In the genomic region with DNA sequence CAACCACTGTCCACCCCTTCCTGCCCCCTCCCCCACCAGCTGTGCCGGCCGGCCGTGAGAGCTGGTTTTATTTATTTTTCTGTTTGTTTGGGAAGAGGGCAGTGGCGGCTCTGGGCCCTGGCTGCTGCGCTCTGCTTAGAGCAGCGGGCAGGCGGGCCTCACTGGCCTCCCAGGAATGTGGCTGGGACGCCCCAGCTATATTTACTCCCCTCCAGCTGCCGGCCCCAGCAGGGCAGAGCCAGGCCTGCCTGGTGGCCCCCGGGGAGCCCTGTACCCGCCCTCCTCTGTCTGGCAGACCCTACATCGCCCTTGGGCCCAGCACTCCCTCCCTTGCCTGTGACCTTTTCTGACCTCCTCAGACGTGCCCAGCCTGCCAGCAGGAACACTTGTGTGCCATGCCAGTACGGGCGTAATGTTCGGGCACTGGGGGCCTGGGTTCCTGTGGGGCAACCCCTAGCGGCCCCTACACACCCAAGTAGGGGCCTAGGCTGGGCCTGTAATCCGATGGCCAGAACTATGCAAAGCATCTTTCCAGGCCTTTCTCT, we compare ENCODE assay signal across 9 cellular contexts. TPM values are rescaled to one million over a fixed set of nuclear protein-coding genes. Genes with fewer than 3 reads are reported as not detected.
DNase-seq lines count a peak whose midpoint lies in the region; ATAC-seq and TF ChIP-seq lines count a peak whose summit lies in the region.
"Had no signal": no experiment of that assay in that cellular context is flagged by ENCODE, and none has a peak within 500 bp of the region (broad histone marks: within the 10 kb centered on the region; RNA-seq: fewer than 3 reads in every experiment).

No MANE protein-coding gene starts in this region.

- H3K4me2 ChIP-seq in SK-N-SH (peak overlapping the region; percentile 98), parathyroid adenoma (ENCODE audit: low read length) (peak overlapping the region; percentile 55)

- H3K4me3 ChIP-seq in AG10803 (ENCODE audit: low read length) (peak overlapping the region; percentile 31), SK-N-SH (ENCODE audit: low read depth in 2 of 2, low read length in 1 of 2) (no peak overlapping the region; a peak in 1 of 4 replicates), parathyroid adenoma (ENCODE audit: low read depth, low read length) (peak overlapping the region; percentile 9)

- peaks cover 45% of the 10 kb centered on the region for H4K20me1 ChIP-seq in SK-N-SH (ENCODE audit: insufficient read depth)

- ATAC-seq in Right ventricle myocardium superior (ENCODE audit: poor library complexity): peak; percentile 60
- ATAC-seq in activated T-helper 17 cell treated with anti-CD3 and anti-CD28 coated beads, Interleukin-2, amount 50 U/mL, for 72 hours (replicated peaks): no peak

- POLR2A ChIA-PET in SK-N-SH (lab: Yijun Ruan, JAX): interaction anchor here (0.8 to 2.6 kb wide), 6 partner anchors 9 to 103 kb away, joined by 3 to 9 read pairs (median 4); no protein-coding TSS in a partner anchor

- peaks cover 97% of the 10 kb centered on the region for H3K79me2 ChIP-seq in SK-N-SH (ENCODE audit: insufficient read depth)
- peaks cover 56% of the 10 kb centered on the region for H3K79me2 ChIP-seq in parathyroid adenoma

- H2AFZ ChIP-seq in SK-N-SH (ENCODE audit: low read depth): no peak overlapping the region
- H2AFZ ChIP-seq in parathyroid adenoma: peak overlapping the region; percentile 7

- H3K27ac Mint-ChIP-seq in activated T-helper 17 cell treated with anti-CD3 and anti-CD28 coated beads, Interleukin-2, amount 50 U/mL, for 72 hours: no peak overlapping the region
- H3K27ac Mint-ChIP-seq: activated T-helper 1 cell treated with anti-CD3 and anti-CD28 coated beads, Interleukin-12 subunit alpha, Interleukin-12 subunit beta, Interleukin-2, Interleukin-4 antibody, amounts not matched to agents 30 ng/mL and 10 ng/mL and 1 ng/mL, durations not matched to agents 14 hours and 24 hours and 36 hours had no signal

- no peaks in the 10 kb centered on the region for H3K36me3 Mint-ChIP-seq in activated T-helper 17 cell treated with anti-CD3 and anti-CD28 coated beads, Interleukin-2, amount 50 U/mL, for 72 hours (ENCODE audit: low read depth)

- peaks cover 87 to 91% of the 10 kb centered on the region in 2 experiments for H3K4me1 ChIP-seq in SK-N-SH (ENCODE audit: control insufficient read depth in 1 of 2, insufficient read depth in 2 of 2, low read depth in 1 of 2, low read length in 1 of 2)
- H3K4me1 ChIP-seq in parathyroid adenoma: peaks cover 88% of the 10 kb centered on the region

- H3K4me1 Mint-ChIP-seq in activated T-helper 17 cell treated with anti-CD3 and anti-CD28 coated beads, Interleukin-2, amount 50 U/mL, for 72 hours: peaks cover 8% of the 10 kb centered on the region

- H3K27ac ChIP-seq in SK-N-SH (ENCODE audit: low read depth in 2 of 2, low read length in 1 of 2) (peak overlapping the region; percentile 78 to 96), parathyroid adenoma (peak overlapping the region; percentile 92)

- CTCF ChIA-PET in SK-N-SH (lab: Yijun Ruan, JAX): interaction anchor here (1.8 to 20.6 kb wide), 6 partner anchors 15 to 112 kb away, joined by 7 to 238 read pairs (median 25); no protein-coding TSS in a partner anchor

- no peak overlapping the region for H3K4me3 Mint-ChIP-seq in activated T-helper 17 cell treated with anti-CD3 and anti-CD28 coated beads, Interleukin-2, amount 50 U/mL, for 72 hours
- H3K4me3 Mint-ChIP-seq: activated T-helper 1 cell treated with anti-CD3 and anti-CD28 coated beads, Interleukin-12 subunit alpha, Interleukin-12 subunit beta, Interleukin-2, Interleukin-4 antibody, amounts not matched to agents 30 ng/mL and 10 ng/mL and 1 ng/mL, durations not matched to agents 14 hours and 24 hours and 36 hours had no signal

- no peaks in the 10 kb centered on the region for H3K9me3 ChIP-seq in SK-N-SH
- H3K9me3 ChIP-seq in parathyroid adenoma (ENCODE audit: control insufficient read depth, low read length): no peaks in the 10 kb centered on the region

- DNase-seq in AG10803 (ENCODE audit: low read depth) (peak; percentile 82), SK-N-SH (peak; percentile 54), Right ventricle myocardium superior (peak; percentile 84), amniotic stem cell (lab: John Stamatoyannopoulos, UW) (no peak), NCI-H1436 treated with DMSO at 0.1 percent for 48 hours (lab: John Stamatoyannopoulos, UW) (no peak)
- DNase-seq in activated T-cell treated with anti-CD3 and anti-CD28 coated beads, Interleukin-2, amount 50 U/mL, for 48 hours: no peak

- no peak; a peak in 1 of 4 replicates for TF ChIP-seq EP300 in SK-N-SH (IDR thresholded peaks at IDR 0.05; ENCODE audit: borderline replicate concordance in 1 of 2, low read depth in 1 of 2, low read length in 1 of 2)

- intact Hi-C loops in Right ventricle myocardium superior (cut with DNase I): no loop called here

- no peak for TF ChIP-seq RAD21 in SK-N-SH (IDR thresholded peaks at IDR 0.05; ENCODE audit: low read length)

- WGBS in SK-N-SH (ENCODE audit: low lambda C conversion rate): 37% methylated on average over 9 of the region's 18 CpGs

- no peaks in the 10 kb centered on the region for H3K27me3 ChIP-seq in SK-N-SH (ENCODE audit: insufficient read depth)
- H3K27me3 ChIP-seq in parathyroid adenoma (ENCODE audit: control insufficient read depth, insufficient read depth, low read length): no peaks in the 10 kb centered on the region

- H3K9me2 ChIP-seq in SK-N-SH: no peaks in the 10 kb centered on the region

- H3F3A ChIP-seq in SK-N-SH (replicated peaks; ENCODE audit: insufficient read depth): peaks cover 70% of the 10 kb centered on the region

- TF ChIP-seq CTCF in AG10803 (conservative IDR thresholded peaks at IDR 0.05; ENCODE audit: low read length) (no peak), SK-N-SH (IDR thresholded peaks at IDR 0.05) (no peak), parathyroid adenoma (IDR thresholded peaks at IDR 0.05) (no peak)

- peaks cover 19% of the 10 kb centered on the region for H3K27me3 Mint-ChIP-seq in activated T-helper 17 cell treated with anti-CD3 and anti-CD28 coated beads, Interleukin-2, amount 50 U/mL, for 72 hours

- H3K36me3 ChIP-seq in SK-N-SH (replicated peaks in 1 of 2; ENCODE audit: control insufficient read depth in 1 of 2, insufficient read depth in 2 of 2, low read length in 1 of 2) (peaks cover 0 to 4% of the 10 kb centered on the region in 2 experiments), parathyroid adenoma (ENCODE audit: control insufficient read depth, insufficient read depth, low read length) (no peaks in the 10 kb centered on the region)

- no peaks in the 10 kb centered on the region for H3K9me3 Mint-ChIP-seq in activated T-helper 17 cell treated with anti-CD3 and anti-CD28 coated beads, Interleukin-2, amount 50 U/mL, for 72 hours
- H3K9me3 Mint-ChIP-seq: activated T-helper 1 cell treated with anti-CD3 and anti-CD28 coated beads, Interleukin-12 subunit alpha, Interleukin-12 subunit beta, Interleukin-2, Interleukin-4 antibody, amounts not matched to agents 30 ng/mL and 10 ng/mL and 1 ng/mL, durations not matched to agents 14 hours and 24 hours and 36 hours had no signal

- peak overlapping the region; percentile 49 for H3K9ac ChIP-seq in SK-N-SH
- H3K9ac ChIP-seq in parathyroid adenoma: peak overlapping the region; percentile 49

TF ChIP-seq in SK-N-SH, 30 proteins besides CTCF, POLR2A, EP300 and RAD21:
- peak; percentile 10 for TF ChIP-seq CHD2 (IDR thresholded peaks at IDR 0.05; ENCODE audit: low read length, partially characterized antibody)
- TF ChIP-seq FOSL2 (IDR thresholded peaks at IDR 0.05; ENCODE audit: borderline replicate concordance, low read depth): no peak
- peak; percentile 55; the same call in 1 of the 2 replicates for TF ChIP-seq RXRA (IDR thresholded peaks at IDR 0.05; ENCODE audit: borderline replicate concordance, low read depth)
- TF ChIP-seq GATA2 (CRISPR knock-in tag; IDR thresholded peaks at IDR 0.05): no peak
- 0 out of 2 replicates have a peak, but pooled peaks have one; percentile 25 for TF ChIP-seq TEAD4 (IDR thresholded peaks at IDR 0.05; ENCODE audit: borderline replicate concordance, insufficient read depth)
- TF ChIP-seq, protein P1, sequence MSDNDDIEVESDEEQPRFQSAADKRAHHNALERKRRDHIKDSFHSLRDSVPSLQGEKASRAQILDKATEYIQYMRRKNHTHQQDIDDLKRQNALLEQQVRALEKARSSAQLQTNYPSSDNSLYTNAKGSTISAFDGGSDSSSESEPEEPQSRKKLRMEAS (IDR thresholded peaks at IDR 0.05; ENCODE audit: low read depth): no peak
- TF ChIP-seq RFX5 (IDR thresholded peaks at IDR 0.05; ENCODE audit: low read length): no peak
TF ChIP-seq in SK-N-SH: peak in this region for 3.

RNA-seq across cellular contexts. Expression of gene CXXC5, which starts 7.7 kb away (rescaled TPM):
- 47.4 and 52.9 TPM in 2 replicates for polyA plus RNA-seq in SK-N-SH (2012; rRNA removed)
- polyA plus RNA-seq in SK-N-SH (2012; cell fraction: cytosol; rRNA removed): 32.6 and 46.5 TPM in 2 replicates
- polyA plus RNA-seq in SK-N-SH (2012; cell fraction: nucleus; rRNA removed): 35.1 and 38.6 TPM in 2 replicates
- total RNA-seq in Right ventricle myocardium superior: 67.3 TPM
- total RNA-seq in activated T-helper 17 cell treated with anti-CD3 and anti-CD28 coated beads, Interleukin-2, amount 50 U/mL, for 72 hours: 1 to 10 TPM in 1 of 2 donors, under 1 TPM in 1; 0.89 to 2.7 TPM

Comparison
In these comparisons a context has a peak if more than half of its experiments do, and no peak if none do; other contexts are left out.
1. DNase-seq: peak in AG10803 (single experiment), SK-N-SH (single experiment) and Right ventricle myocardium superior (single experiment); none in amniotic stem cell (single experiment), activated T-cell treated with anti-CD3 and anti-CD28 coated beads, Interleukin-2, amount 50 U/mL, for 48 hours (0 of 2) and NCI-H1436 treated with DMSO at 0.1 percent for 48 hours (single experiment).
2. H3K4me3 ChIP-seq: peak in AG10803 (single experiment) and parathyroid adenoma (single experiment); none in SK-N-SH (0 of 2).
3. RNA of gene CXXC5, which starts 7.7 kb away (total RNA-seq): 67.3 TPM in Right ventricle myocardium superior (single experiment); 0.89 to 2.7 TPM in activated T-helper 17 cell treated with anti-CD3 and anti-CD28 coated beads, Interleukin-2, amount 50 U/mL, for 72 hours; every median in the first group is over 10 times any median in the second.